9 cellular contexts compared by ENCODE assay signal in the genomic region with DNA sequence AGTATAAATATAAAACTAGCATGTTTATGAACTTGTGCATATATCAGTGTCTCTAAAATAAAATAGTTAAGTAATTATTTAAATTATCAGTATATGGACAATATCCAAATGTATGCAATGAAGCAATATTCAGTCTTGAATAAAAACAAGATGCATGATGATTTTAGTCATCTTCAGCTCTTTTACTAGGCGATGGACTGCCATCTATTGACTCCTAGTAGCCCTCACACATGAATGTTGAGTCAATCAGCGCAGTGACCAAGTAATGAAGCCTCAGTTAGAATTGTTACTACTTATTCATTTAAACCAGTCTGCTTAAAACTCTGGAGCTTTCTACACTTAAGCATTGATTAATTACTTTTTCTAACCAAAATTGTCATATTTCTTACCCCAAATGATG.
DNase-seq lines count a peak whose midpoint lies in the region; ATAC-seq, FAIRE-seq and TF ChIP-seq lines count a peak whose summit lies in the region.
"Had no signal": no experiment of that assay in that cellular context is flagged by ENCODE, and none has a peak within 500 bp of the region (broad histone marks: within the 10 kb centered on the region; RNA-seq: fewer than 3 reads in every experiment).

No MANE protein-coding gene starts in this region.

- no TSS peak for BruUV-seq in endothelial cell of umbilical vein (replicated peaks; lab: Mats Ljungman, UMichigan)

- no peaks in the 10 kb centered on the region for H3K9me1 ChIP-seq in endothelial cell of umbilical vein (replicated peaks; ENCODE audit: control insufficient read depth, extremely low read depth, insufficient read depth, low read length)

- WGBS in prostate gland: 97% methylated on average over 2 of the region's 2 CpGs

- TF ChIP-seq CTCF in AG04450 (IDR thresholded peaks at IDR 0.05; ENCODE audit: low read depth, low read length) (peak; percentile 52), GM12874 (IDR thresholded peaks at IDR 0.05; ENCODE audit: insufficient read depth, low read depth, low read length) (peak; percentile 47), NB4 (IDR thresholded peaks at IDR 0.05; ENCODE audit: low read depth, low read length) (no peak), endothelial cell of umbilical vein (IDR thresholded peaks at IDR 0.05; ENCODE audit: extremely low read depth in 1 of 2, insufficient read depth in 1 of 2, low read depth in 1 of 2, low read length in 2 of 2) (peak in 1 of 2 donors; percentile 5), prostate gland (IDR thresholded peaks at IDR 0.05) (no peak)

- H3K27me3 ChIP-seq in AG04450 (ENCODE audit: control insufficient read depth, insufficient read depth, low read length) (no peaks in the 10 kb centered on the region), endothelial cell of umbilical vein (ENCODE audit: control insufficient read depth in 2 of 2, insufficient read depth in 2 of 2, low read length in 2 of 2) (no peaks in the 10 kb centered on the region), prostate gland (replicated peaks; ENCODE audit: insufficient read depth) (no peaks in the 10 kb centered on the region)

- no peaks in the 10 kb centered on the region for H4K20me1 ChIP-seq in endothelial cell of umbilical vein (replicated peaks; ENCODE audit: control insufficient read depth, extremely low read depth, insufficient read depth, low read length)

- TF ChIP-seq POLR2A in NB4 (IDR thresholded peaks at IDR 0.05; ENCODE audit: extremely low read depth, insufficient read length): no peak
- no peak for TF ChIP-seq POLR2A in endothelial cell of umbilical vein (IDR thresholded peaks at IDR 0.05; ENCODE audit: low read depth, low read length)
- TF ChIP-seq POLR2A in prostate gland (IDR thresholded peaks at IDR 0.05): no peak

- no peaks in the 10 kb centered on the region for H3K9me3 ChIP-seq in AG04450 (ENCODE audit: control insufficient read depth, insufficient read depth, low read length)
- H3K9me3 ChIP-seq in endothelial cell of umbilical vein (replicated peaks; ENCODE audit: control insufficient read depth, insufficient read depth, low read length): no peaks in the 10 kb centered on the region
- no peaks in the 10 kb centered on the region for H3K9me3 ChIP-seq in prostate gland

- CTCF ChIA-PET in AG04450 (lab: Charles Lee): interaction anchor here (1.3 to 1.9 kb wide), 6 partner anchors 10 to 457 kb away, joined by 3 to 17 read pairs (median 7); no protein-coding TSS in a partner anchor
- CTCF ChIA-PET in endothelial cell of umbilical vein (lab: Charles Lee): interaction anchor here (0.6 to 3.2 kb wide), 14 partner anchors 9 to 455 kb away, joined by 3 to 61 read pairs (median 4); no protein-coding TSS in a partner anchor

- H3K4me1 ChIP-seq in endothelial cell of umbilical vein (ENCODE audit: control insufficient read depth, extremely low read depth, insufficient read depth, low read length): no peaks in the 10 kb centered on the region
- H3K4me1 ChIP-seq in prostate gland (replicated peaks): no peaks in the 10 kb centered on the region

- intact Hi-C loops in endothelial cell of umbilical vein (cut with micrococcal nuclease) (loop anchor here (1.0 kb wide), 1 partner anchor 333 kb away; no protein-coding TSS in a partner anchor), prostate gland (cut with DNase I) (no loop called here), posterior vena cava (cut with DNase I) (no loop called here)

- H3K9ac ChIP-seq in endothelial cell of umbilical vein (replicated peaks; ENCODE audit: extremely low read depth, insufficient read depth, low read length): no peak overlapping the region

- FAIRE-seq in endothelial cell of umbilical vein (lab: Jason Lieb, UNC): no peak

- no peaks in the 10 kb centered on the region for H3K79me2 ChIP-seq in endothelial cell of umbilical vein (ENCODE audit: control insufficient read depth, insufficient read depth, low read length)

- POLR2A ChIA-PET in AG04450 (lab: Yijun Ruan, JAX) (no interaction called here), endothelial cell of umbilical vein (lab: Charles Lee) (no interaction called here)

- H3K4me3 ChIP-seq in AG04450 (ENCODE audit: low read depth, low read length): no peak overlapping the region
- H3K4me3 ChIP-seq in NB4 (ENCODE audit: low read depth, low read length): no peak overlapping the region
- no peak overlapping the region for H3K4me3 ChIP-seq in endothelial cell of umbilical vein (replicated peaks in 1 of 3; ENCODE audit: insufficient read depth in 1 of 3, low read depth in 1 of 3, low read length in 3 of 3)
- no peak overlapping the region for H3K4me3 ChIP-seq in prostate gland

- H3K27ac ChIP-seq in AG04450 (ENCODE audit: low read depth, low read length): no peak overlapping the region
- H3K27ac ChIP-seq in endothelial cell of umbilical vein (ENCODE audit: insufficient read depth, low read depth, low read length): no peak overlapping the region
- H3K27ac ChIP-seq in prostate gland: no peak overlapping the region
- H3K27ac ChIP-seq: HL-60 had no signal

- ATAC-seq in HG03457 (IDR thresholded peaks at IDR 0.05; ENCODE audit: unreplicated experiment): no peak

- H3K36me3 ChIP-seq in endothelial cell of umbilical vein (ENCODE audit: control insufficient read depth in 2 of 2, extremely low read depth in 1 of 2, insufficient read depth in 2 of 2, low read length in 2 of 2) (no peaks in the 10 kb centered on the region), prostate gland (no peaks in the 10 kb centered on the region)

- dilution Hi-C loops in endothelial cell of umbilical vein (cut with MboI; ENCODE audit: extremely low pct_ligation_motif_present, low sequenced_read_pairs): no loop called here

- no peak overlapping the region for H3K4me2 ChIP-seq in endothelial cell of umbilical vein (ENCODE audit: insufficient read depth, low read length)

- DNase-seq in AG04450 (ENCODE audit: low read depth, low spot score) (no peak), NB4 (ENCODE audit: low read depth) (peak; percentile 34), endothelial cell of umbilical vein (ENCODE audit: low read depth, low spot score) (peak; percentile 38), prostate gland (ENCODE audit: low spot score) (no peak), posterior vena cava (ENCODE audit: low spot score) (no peak)
- DNase-seq in stimulated activated CD4-positive, alpha-beta T cell treated with anti-CD3 and anti-CD28 coated beads, Interleukin-12 subunit alpha, Interleukin-12 subunit beta, amount 100 ng/mL, for 4 hours: no peak

- H2AFZ ChIP-seq in endothelial cell of umbilical vein (ENCODE audit: low read depth, low read length): no peak overlapping the region

TF ChIP-seq in endothelial cell of umbilical vein, 7 proteins besides CTCF, POLR2A, EP300 and RAD21:
- TF ChIP-seq POLR2AphosphoS5 (IDR thresholded peaks at IDR 0.05; ENCODE audit: insufficient read depth, low read depth, low read length) (no peak), JUN (IDR thresholded peaks at IDR 0.05; ENCODE audit: borderline replicate concordance, insufficient read depth, insufficient read length, low read depth) (no peak), MYC (IDR thresholded peaks at IDR 0.05; ENCODE audit: low read depth, low read length) (no peak), GATA2 (IDR thresholded peaks at IDR 0.05; ENCODE audit: insufficient read depth, insufficient read length, low read depth, low read length) (no peak), EZH2 (IDR thresholded peaks at IDR 0.05; ENCODE audit: borderline replicate concordance, low read depth, low read length, severe bottlenecking) (no peak), FOS (IDR thresholded peaks at IDR 0.05; ENCODE audit: borderline replicate concordance, insufficient read depth, low read length) (no peak)
- TF ChIP-seq, protein P1, sequence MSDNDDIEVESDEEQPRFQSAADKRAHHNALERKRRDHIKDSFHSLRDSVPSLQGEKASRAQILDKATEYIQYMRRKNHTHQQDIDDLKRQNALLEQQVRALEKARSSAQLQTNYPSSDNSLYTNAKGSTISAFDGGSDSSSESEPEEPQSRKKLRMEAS (IDR thresholded peaks at IDR 0.05; ENCODE audit: insufficient read depth, insufficient read length): no peak

Comparison
In these comparisons a context has a peak if more than half of its experiments do, and no peak if none do; other contexts are left out.
1. DNase-seq: peak in NB4 (single experiment) and endothelial cell of umbilical vein (single experiment); none in AG04450 (single experiment), prostate gland (single experiment), stimulated activated CD4-positive, alpha-beta T cell treated with anti-CD3 and anti-CD28 coated beads, Interleukin-12 subunit alpha, Interleukin-12 subunit beta, amount 100 ng/mL, for 4 hours (single experiment) and posterior vena cava (single experiment).
2. CTCF ChIP-seq: peak in AG04450 (single experiment) and GM12874 (single experiment); none in NB4 (single experiment) and prostate gland (0 of 4).